Comparison of ENCODE assay signal across 1 cellular context in the genomic region with DNA sequence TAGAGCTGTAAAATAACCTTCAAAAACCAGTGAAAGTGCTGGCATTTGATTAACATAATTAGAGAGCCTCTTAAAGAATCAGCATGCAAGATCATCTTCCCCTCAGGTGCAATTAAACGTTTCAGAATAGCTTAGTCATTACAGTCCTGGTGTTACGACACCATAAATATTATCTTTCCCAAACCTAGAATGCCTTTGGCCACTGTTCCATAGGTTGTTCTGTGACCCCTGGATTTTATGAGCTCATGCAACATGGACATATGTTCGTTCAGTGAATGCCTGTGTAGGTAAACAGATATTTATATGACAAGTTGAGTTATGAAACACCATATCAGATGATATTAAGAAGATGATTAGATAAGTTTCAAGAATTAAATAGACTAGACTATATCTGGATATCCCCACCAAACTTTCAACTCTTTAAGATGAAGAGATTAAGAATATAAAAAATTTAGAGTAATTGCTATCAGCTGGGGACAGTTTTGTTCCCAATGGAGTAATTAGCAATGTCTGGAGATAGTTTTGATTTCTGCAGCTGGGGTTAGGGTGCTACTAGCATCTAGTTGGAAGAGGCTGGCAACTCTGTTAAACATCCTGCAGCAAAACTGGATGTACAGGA.
A peak's percentile ranks its signal among the peaks of the same experiment; 100 is the strongest.
TF ChIP-seq lines count a peak whose summit lies in the region.

No MANE protein-coding gene starts in this region.

TF ChIP-seq in HEK293, 187 proteins besides CTCF, POLR2A, EP300 and RAD21 (continued from another document):
- TF ChIP-seq, protein P1, sequence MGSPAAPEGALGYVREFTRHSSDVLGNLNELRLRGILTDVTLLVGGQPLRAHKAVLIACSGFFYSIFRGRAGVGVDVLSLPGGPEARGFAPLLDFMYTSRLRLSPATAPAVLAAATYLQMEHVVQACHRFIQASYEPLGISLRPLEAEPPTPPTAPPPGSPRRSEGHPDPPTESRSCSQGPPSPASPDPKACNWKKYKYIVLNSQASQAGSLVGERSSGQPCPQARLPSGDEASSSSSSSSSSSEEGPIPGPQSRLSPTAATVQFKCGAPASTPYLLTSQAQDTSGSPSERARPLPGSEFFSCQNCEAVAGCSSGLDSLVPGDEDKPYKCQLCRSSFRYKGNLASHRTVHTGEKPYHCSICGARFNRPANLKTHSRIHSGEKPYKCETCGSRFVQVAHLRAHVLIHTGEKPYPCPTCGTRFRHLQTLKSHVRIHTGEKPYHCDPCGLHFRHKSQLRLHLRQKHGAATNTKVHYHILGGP (tag by site-specific recombination; IDR thresholded peaks at IDR 0.05) = peak; percentile 36; the same call in 1 of the 2 replicates
- TF ChIP-seq ZNF544 (tag by site-specific recombination; IDR thresholded peaks at IDR 0.05) (no peak), TCF7L2 (IDR thresholded peaks at IDR 0.05; ENCODE audit: borderline replicate concordance, low read depth, low read length) (no peak), HIC1 (tag by site-specific recombination; IDR thresholded peaks at IDR 0.05) (peak; percentile 58; the same call in 1 of the 2 replicates), ZNF658 (tag by site-specific recombination; IDR thresholded peaks at IDR 0.05) (no peak), OSR2 (tag by site-specific recombination; IDR thresholded peaks at IDR 0.05) (peak; percentile 47; the same call in 1 of the 2 replicates), ZNF311 (tag by site-specific recombination; IDR thresholded peaks at IDR 0.05; ENCODE audit: borderline replicate concordance) (no peak), FEZF1 (tag by site-specific recombination; IDR thresholded peaks at IDR 0.05) (peak; percentile 57), YY1 (tag by site-specific recombination; IDR thresholded peaks at IDR 0.05) (no peak), ZNF843 (tag by site-specific recombination; IDR thresholded peaks at IDR 0.05) (peak; percentile 70), SCRT1 (tag by site-specific recombination; IDR thresholded peaks at IDR 0.05; ENCODE audit: borderline replicate concordance) (0 out of 2 replicates have a peak, but pooled peaks have one; percentile 9), PRDM10 (tag by site-specific recombination; IDR thresholded peaks at IDR 0.05) (peak; percentile 29; the same call in 1 of the 2 replicates)
